In genomic region chr17:19977360-19978205, GRCh38 we compare ENCODE assay signal across 8 cellular contexts. TPM values are rescaled to one million over a fixed set of nuclear protein-coding genes. Genes with fewer than 3 reads are reported as not detected.
DNase-seq lines count a peak whose midpoint lies in the region; ATAC-seq, FAIRE-seq and TF ChIP-seq lines count a peak whose summit lies in the region.

Gene AKAP10 (minus strand): TSS chr17:19977828. CDS start chr17:19977679, 149 bp downstream.

- H3K9ac ChIP-seq in HUES6 (ENCODE audit: low read length), result peak within 1 kb of the TSS; percentile 98
- peak within 1 kb of the TSS; percentile 91 for H3K9ac ChIP-seq in OCI-LY1 (ENCODE audit: low read length)
- H3K9ac ChIP-seq in mucosa of rectum (ENCODE audit: low read depth in 1 of 2, low read length in 2 of 2), result peak within 1 kb of the TSS; percentile 73 to 84

- H3K36me3 ChIP-seq in HUES6 (ENCODE audit: control insufficient read depth, insufficient read depth, low read length), result peaks cover 2% of the 10 kb centered on the region; the same call in 1 of the 2 replicates
- peaks cover 30% of the 10 kb centered on the region for H3K36me3 ChIP-seq in OCI-LY1 (ENCODE audit: insufficient read depth, low read length)
- no peaks in the 10 kb centered on the region for H3K36me3 ChIP-seq in mucosa of rectum (ENCODE audit: control insufficient read depth in 2 of 2, insufficient read depth in 2 of 2, low read length in 2 of 2)

- H3K9me3 ChIP-seq in HUES6 (ENCODE audit: control insufficient read depth, insufficient read depth, low read depth, low read length) (peaks cover 12% of the 10 kb centered on the region; the same call in 1 of the 2 replicates), OCI-LY1 (ENCODE audit: low read length) (no peaks in the 10 kb centered on the region), mucosa of rectum (ENCODE audit: control insufficient read depth in 2 of 2, low read length in 2 of 2) (no peaks in the 10 kb centered on the region)

- peak within 1 kb of the TSS; percentile 98 for H3K4me3 ChIP-seq in HUES6 (ENCODE audit: low read depth, low read length)
- H3K4me3 ChIP-seq in OCI-LY1 (ENCODE audit: low read depth, low read length, poor library complexity, severe bottlenecking), result peak within 1 kb of the TSS; percentile 85
- H3K4me3 ChIP-seq in epithelial cell of proximal tubule (ENCODE audit: low read depth, low read length), result peak within 1 kb of the TSS; percentile 96
- peak within 1 kb of the TSS; percentile 83 to 91 for H3K4me3 ChIP-seq in mucosa of rectum (ENCODE audit: low read length in 2 of 2)

- no peak for TF ChIP-seq CTCF in D721Med (IDR thresholded peaks at IDR 0.05; ENCODE audit: insufficient read depth, missing control alignments)
- TF ChIP-seq CTCF in OCI-LY1 (IDR thresholded peaks at IDR 0.05; ENCODE audit: low read length), result no peak
- TF ChIP-seq CTCF in epithelial cell of proximal tubule (conservative IDR thresholded peaks at IDR 0.05; ENCODE audit: low read depth, low read length), result no peak

- H4K20me1 ChIP-seq in OCI-LY1 (ENCODE audit: insufficient read depth, low read length), result no peaks in the 10 kb centered on the region

- H3K27ac ChIP-seq in HUES6 (ENCODE audit: low read depth, low read length), result peak within 1 kb of the TSS; percentile 91
- peak within 1 kb of the TSS; percentile 85 for H3K27ac ChIP-seq in OCI-LY1 (ENCODE audit: low read depth, low read length, poor library complexity, severe bottlenecking)
- H3K27ac ChIP-seq in mucosa of rectum (ENCODE audit: low read depth in 2 of 2, low read length in 2 of 2), result peak within 1 kb of the TSS; percentile 82 to 88

- H3K27me3 ChIP-seq in HUES6 (ENCODE audit: control insufficient read depth, insufficient read depth, low read length) (no peaks in the 10 kb centered on the region), OCI-LY1 (ENCODE audit: insufficient read depth, low read length) (no peaks in the 10 kb centered on the region; the same call in 1 of the 2 replicates), mucosa of rectum (ENCODE audit: control insufficient read depth in 2 of 2, insufficient read depth in 2 of 2, low read length in 2 of 2) (no peaks in the 10 kb centered on the region)

- H3K9me2 ChIP-seq in OCI-LY1 (ENCODE audit: low read depth, low read length), result no peaks in the 10 kb centered on the region

- H3K4me1 ChIP-seq in HUES6 (ENCODE audit: control insufficient read depth, insufficient read depth, low read length) (peaks cover 2% of the 10 kb centered on the region), OCI-LY1 (ENCODE audit: insufficient read depth, low read length, severe bottlenecking) (peaks cover 21% of the 10 kb centered on the region), mucosa of rectum (ENCODE audit: control insufficient read depth in 2 of 2, insufficient read depth in 2 of 2, low read length in 2 of 2) (peaks cover 0 to 10% of the 10 kb centered on the region in 2 donors)

- peak within 1 kb of the TSS; percentile 84 for H3K4me2 ChIP-seq in OCI-LY1 (ENCODE audit: low read length)

- no peak for FAIRE-seq in D721Med (lab: Jason Lieb, UNC)

- peak; percentile 79 for ATAC-seq in GM21423 (IDR thresholded peaks at IDR 0.05; ENCODE audit: unreplicated experiment)

- peak within 1 kb of the TSS; percentile 73 for H2AFZ ChIP-seq in OCI-LY1 (ENCODE audit: low read length)

- no peaks in the 10 kb centered on the region for H3F3A ChIP-seq in OCI-LY1 (ENCODE audit: insufficient read depth, low read length)

- H3K79me2 ChIP-seq in OCI-LY1 (ENCODE audit: insufficient read depth, low read length), result peaks cover 46% of the 10 kb centered on the region

- DNase-seq in D721Med (ENCODE audit: insufficient read length, low spot score) (peak; percentile 78), activated T-cell treated with anti-CD3 and anti-CD28 coated beads for 24 hours (ENCODE audit: low read depth) (peak; percentile 95), epithelial cell of proximal tubule (ENCODE audit: low read depth) (no peak)
- DNase-seq in stimulated activated CD8-positive, alpha-beta memory T cell treated with anti-CD3 and anti-CD28 coated beads, Interleukin-4, amount 100 ng/mL, for 48 hours, result peak; percentile 99

RNA-seq across cellular contexts. Expression of gene AKAP10, which starts in this region (rescaled TPM):
- total RNA-seq in epithelial cell of proximal tubule, result 11.3 and 14.3 TPM in 2 replicates
